Comparison of ENCODE assay signal across 11 cellular contexts in the genomic region with DNA sequence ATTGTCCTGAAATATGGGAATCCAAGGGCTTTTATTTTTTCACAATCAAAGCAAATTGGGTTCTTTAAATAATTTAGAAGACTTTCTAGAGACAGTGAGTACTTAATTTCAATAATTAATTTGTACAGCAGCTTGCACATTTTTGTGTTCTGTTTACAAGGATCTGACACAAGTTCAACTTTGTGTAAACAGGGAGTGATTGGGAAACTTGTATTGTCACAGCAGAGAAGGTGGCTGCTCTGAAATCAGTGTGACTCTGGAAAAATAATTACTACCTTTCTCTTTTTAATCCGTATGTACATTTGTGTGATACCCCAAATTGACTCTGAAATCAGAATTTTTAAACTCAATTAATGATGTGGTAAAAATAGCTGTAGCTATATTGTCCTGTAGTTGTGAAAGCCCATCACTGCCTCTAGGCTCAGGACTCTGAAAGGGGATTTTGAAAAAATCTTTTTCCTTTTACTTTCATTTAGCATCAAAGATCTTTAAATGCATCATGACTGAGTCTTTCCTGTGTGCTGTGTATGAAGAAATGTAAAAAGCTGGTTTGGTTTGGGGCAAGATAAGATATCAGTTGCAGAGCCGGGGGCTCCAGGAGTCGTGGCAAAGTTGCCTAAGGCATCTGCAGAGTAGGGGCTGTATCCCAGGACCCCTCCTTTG.
A peak's percentile ranks its signal among the peaks of the same experiment; 100 is the strongest.
DNase-seq lines count a peak whose midpoint lies in the region; ATAC-seq and TF ChIP-seq lines count a peak whose summit lies in the region.
"Had no signal": no experiment of that assay in that cellular context is flagged by ENCODE, and none has a peak within 500 bp of the region (broad histone marks: within the 10 kb centered on the region; RNA-seq: fewer than 3 reads in every experiment).

No MANE protein-coding gene starts in this region.

- H3K9me2 ChIP-seq in MM.1S (replicated peaks; ENCODE audit: insufficient read depth, low read length), result no peaks in the 10 kb centered on the region

- H3K27ac ChIP-seq in MM.1S (ENCODE audit: low read length) (peak overlapping the region; percentile 58), coronary artery (no peak overlapping the region), RWPE1 (no peak overlapping the region)
- H3K27ac ChIP-seq: BLaER1 treated with 17β-estradiol and CSF1 and Interleukin-3, amounts not matched to agents 10 nM and 100 nM had no signal

- H3K4me3 ChIP-seq in MM.1S (ENCODE audit: low read length) (0 out of 2 replicates have a peak overlapping the region, but pooled peaks have one; percentile 11), coronary artery (no peak overlapping the region)
- H3K4me3 ChIP-seq: BLaER1 treated with 17β-estradiol and CSF1 and Interleukin-3, amounts not matched to agents 10 nM and 100 nM had no signal

- H3K4me2 ChIP-seq in MM.1S (ENCODE audit: low read depth, low read length), result peak overlapping the region; percentile 69

- H4K20me1 ChIP-seq in MM.1S (ENCODE audit: insufficient read depth, low read length), result no peaks in the 10 kb centered on the region

- no peaks in the 10 kb centered on the region for H3K36me3 ChIP-seq in MM.1S (replicated peaks; ENCODE audit: insufficient read depth, low read length)

- H3K4me1 ChIP-seq in MM.1S (ENCODE audit: low read length), result peaks cover 31% of the 10 kb centered on the region

- TF ChIP-seq CTCF in GM10266 (IDR thresholded peaks at IDR 0.05; ENCODE audit: control insufficient read depth, insufficient read depth, low read depth, missing control alignments), result no peak
- peak; percentile 12; the same call in 1 of the 2 replicates for TF ChIP-seq CTCF in MM.1S (IDR thresholded peaks at IDR 0.05; ENCODE audit: low read length)
- TF ChIP-seq CTCF in coronary artery (IDR thresholded peaks at IDR 0.05), result no peak
- no peak for TF ChIP-seq CTCF in RWPE1 (conservative IDR thresholded peaks at IDR 0.05; ENCODE audit: low read depth)

- POLR2A ChIA-PET in RWPE1 (lab: Yijun Ruan, JAX; ENCODE audit: low non-redundant PET), result no interaction called here

- peak; percentile 42 for DNase-seq in GM10266 (ENCODE audit: extremely low spot score)
- DNase-seq in MM.1S, result peak; percentile 89
- no peak for DNase-seq in coronary artery (ENCODE audit: low spot score)
- DNase-seq in superior temporal gyrus (ENCODE audit: extremely low spot score), result no peak
- DNase-seq in RWPE1 (ENCODE audit: low spot score), result no peak
- DNase-seq in NK-92 treated with Interleukin-12 subunit alpha and Interleukin-12 subunit beta, amount 100 ng/mL, for 24 hours (lab: John Stamatoyannopoulos, UW), result no peak
- DNase-seq: dermis blood vessel endothelial cell; stimulated activated CD4-positive, alpha-beta T cell treated with anti-CD3 and anti-CD28 coated beads, Interleukin-15, amount 100 ng/mL, for 24 hours had no signal

- H3F3A ChIP-seq in MM.1S (ENCODE audit: insufficient read depth, low read length), result no peaks in the 10 kb centered on the region; the same call in 1 of the 2 replicates

- no peaks in the 10 kb centered on the region for H3K27me3 ChIP-seq in MM.1S (replicated peaks; ENCODE audit: insufficient read depth, low read length)
- H3K27me3 ChIP-seq: BLaER1 treated with 17β-estradiol and CSF1 and Interleukin-3, amounts not matched to agents 10 nM and 100 nM had no signal

- H2AFZ ChIP-seq in MM.1S (ENCODE audit: low read length), result peak overlapping the region; percentile 86

- CTCF ChIA-PET in RWPE1 (lab: Yijun Ruan, JAX), result interaction anchor here (0.5 to 3.4 kb wide), 3 partner anchors 54 to 415 kb away, joined by 4 to 28 read pairs (median 5); no protein-coding TSS in a partner anchor

- peak; percentile 68 for ATAC-seq in GM19397 (IDR thresholded peaks at IDR 0.05; ENCODE audit: unreplicated experiment)
- ATAC-seq in HG02885 (IDR thresholded peaks at IDR 0.05; ENCODE audit: poor library complexity, unreplicated experiment), result peak; percentile 88

- H3K9ac ChIP-seq in MM.1S (ENCODE audit: low read length), result peak overlapping the region; percentile 24; the same call in 1 of the 2 replicates
- H3K9ac ChIP-seq: BLaER1 treated with 17β-estradiol and CSF1 and Interleukin-3, amounts not matched to agents 10 nM and 100 nM had no signal

- H3K9me3 ChIP-seq in MM.1S (replicated peaks; ENCODE audit: insufficient read depth, low read length), result no peaks in the 10 kb centered on the region
- H3K9me3 ChIP-seq: BLaER1 treated with 17β-estradiol and CSF1 and Interleukin-3, amounts not matched to agents 10 nM and 100 nM had no signal

- no peaks in the 10 kb centered on the region for H3K79me2 ChIP-seq in MM.1S (ENCODE audit: low read length)

Comparison
In these comparisons a context has a peak if more than half of its experiments do, and no peak if none do; other contexts are left out.
1. DNase-seq: peak in GM10266 (single experiment) and MM.1S (single experiment); none in coronary artery (single experiment), superior temporal gyrus (single experiment), RWPE1 (single experiment) and NK-92 treated with Interleukin-12 subunit alpha and Interleukin-12 subunit beta, amount 100 ng/mL, for 24 hours (single experiment).